In the genomic region with DNA sequence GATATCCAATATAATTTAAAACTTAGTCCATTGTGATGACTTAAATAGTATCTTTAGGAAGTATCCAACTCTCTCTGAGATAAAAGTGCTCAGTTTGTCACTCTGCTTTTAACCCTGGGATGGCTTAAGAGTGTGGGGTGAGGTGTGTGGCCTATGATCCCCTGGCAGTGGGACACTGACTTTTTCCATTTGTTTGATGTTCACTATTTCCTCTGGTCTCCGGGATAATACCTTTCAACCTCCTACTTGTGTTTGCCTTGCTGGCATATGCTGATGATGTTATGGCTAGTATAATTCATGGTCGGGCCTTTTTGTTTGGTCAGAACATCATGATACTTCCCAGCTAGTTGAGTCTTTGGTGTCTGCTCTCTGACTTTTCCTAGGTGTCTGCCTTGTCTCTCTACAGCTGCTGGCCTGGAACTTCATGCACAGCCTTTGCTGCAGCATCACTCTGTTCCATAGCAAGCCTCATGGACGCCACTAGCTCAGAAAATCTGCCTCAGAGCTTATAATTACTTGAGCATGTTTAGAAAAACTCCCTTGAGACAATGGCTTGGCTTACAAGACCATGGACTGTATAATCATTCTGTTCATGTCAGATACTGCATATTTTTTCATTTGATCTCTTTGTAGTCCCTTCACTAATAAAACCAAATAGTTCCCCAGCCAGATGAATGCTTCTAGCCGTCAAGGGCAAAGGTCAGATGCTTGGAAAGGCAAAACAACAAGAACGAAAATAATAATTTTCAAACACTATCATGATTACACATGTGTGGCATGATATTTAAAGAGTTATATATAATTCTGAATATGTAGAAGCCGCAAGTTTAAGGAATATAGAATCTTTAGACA, we compare ENCODE assay signal across 30 cellular contexts.
DNase-seq lines count a peak whose midpoint lies in the region; ATAC-seq and TF ChIP-seq lines count a peak whose summit lies in the region.
"Had no signal": no experiment of that assay in that cellular context is flagged by ENCODE, and none has a peak within 500 bp of the region (broad histone marks: within the 10 kb centered on the region; RNA-seq: fewer than 3 reads in every experiment).

No MANE protein-coding gene starts in this region.

- DNase-seq in AG10803 (ENCODE audit: low read depth) (peak; percentile 69), GM23338 (ENCODE audit: low spot score) (no peak), fibroblast of the conjunctiva (ENCODE audit: low read depth) (peak; percentile 21), osteocyte (ENCODE audit: extremely low spot score, unreplicated experiment) (no peak), NCI-H1436 (lab: John Stamatoyannopoulos, UW) (no peak)
- no peak for DNase-seq in CD8-positive, alpha-beta memory T cell
- DNase-seq: ACHN; activated CD4-positive, alpha-beta T cell treated with anti-CD3 and anti-CD28 coated beads for 1 hour; activated CD8-positive, alpha-beta T cell treated with anti-CD3 and anti-CD28 coated beads for 36 hours; amygdala; effector memory CD4-positive, alpha-beta T cell; GM23248; mesendoderm; NCI-H1436 treated with DMSO at 0.1 percent for 48 hours; NCI-H446; NCI-H774; posterior cingulate gyrus; RPMI8226; sigmoid colon; stimulated activated CD4-positive, alpha-beta T cell treated with anti-CD3 and anti-CD28 coated beads, Interleukin-15, amount 100 ng/mL, for 24 hours; stimulated activated naive CD8-positive, alpha-beta T cell treated with anti-CD3 and anti-CD28 coated beads, Interleukin-15, Interleukin-2, amounts not matched to agents 100 U/mL and 50 U/mL, for 24 hours; thyroid gland had no signal

- peaks cover 83% of the 10 kb centered on the region for H3K79me2 ChIP-seq in GM23338 (replicated peaks; ENCODE audit: insufficient read depth)

- no peaks in the 10 kb centered on the region for H3F3A ChIP-seq in GM23338 (replicated peaks; ENCODE audit: low read depth)

- H3K27me3 Mint-ChIP-seq in GM23338 (ENCODE audit: insufficient read depth, low read depth, poor library complexity) (peaks cover 2% of the 10 kb centered on the region), osteocyte (ENCODE audit: unreplicated experiment) (no peaks in the 10 kb centered on the region)
- H3K27me3 Mint-ChIP-seq in CD8-positive, alpha-beta memory T cell, result no peaks in the 10 kb centered on the region
- H3K27me3 Mint-ChIP-seq: activated CD8-positive, alpha-beta T cell treated with anti-CD3 and anti-CD28 coated beads for 36 hours; activated naive CD4-positive, alpha-beta T cell treated with anti-CD3 and anti-CD28 coated beads, Interleukin-2, amount 50 U/mL, for 24 hours had no signal

- no peaks in the 10 kb centered on the region for H3K36me3 ChIP-seq in GM23338 (ENCODE audit: insufficient read depth)
- H3K36me3 ChIP-seq in CD8-positive, alpha-beta memory T cell (ENCODE audit: insufficient read depth, low read length), result no peaks in the 10 kb centered on the region
- H3K36me3 ChIP-seq: sigmoid colon had no signal

- H4K20me1 ChIP-seq in GM23338 (replicated peaks; ENCODE audit: insufficient read depth), result peaks cover 5% of the 10 kb centered on the region; the same call in 1 of the 2 replicates
- H4K20me1 ChIP-seq: BLaER1 had no signal

- H3K4me3 Mint-ChIP-seq in GM23338, result no peak overlapping the region
- H3K4me3 Mint-ChIP-seq in osteocyte (ENCODE audit: unreplicated experiment), result no peak overlapping the region
- H3K4me3 Mint-ChIP-seq in CD8-positive, alpha-beta memory T cell, result no peak overlapping the region
- H3K4me3 Mint-ChIP-seq: activated CD8-positive, alpha-beta T cell treated with anti-CD3 and anti-CD28 coated beads for 36 hours; activated naive CD4-positive, alpha-beta T cell treated with anti-CD3 and anti-CD28 coated beads, Interleukin-2, amount 50 U/mL, for 24 hours; neural progenitor cell; T-helper 1 cell treated with Interleukin-12 subunit alpha and Interleukin-12 subunit beta and Interleukin-4 antibody, amounts not matched to agents 30 μg/mL and 1 μg/mL, for 36 hours had no signal

- peaks cover 21% of the 10 kb centered on the region for H3K4me1 ChIP-seq in GM23338 (ENCODE audit: insufficient read depth)
- no peaks in the 10 kb centered on the region for H3K4me1 ChIP-seq in CD8-positive, alpha-beta memory T cell (ENCODE audit: insufficient read depth, low read length)
- H3K4me1 ChIP-seq: thyroid gland had no signal

- no peak overlapping the region for H3K27ac ChIP-seq in GM23338 (ENCODE audit: low read depth)
- no peak overlapping the region for H3K27ac ChIP-seq in CD8-positive, alpha-beta memory T cell (ENCODE audit: low read depth, low read length)
- H3K27ac ChIP-seq: BLaER1, coronary artery, esophagus muscularis mucosa, GM23248, neural progenitor cell, sigmoid colon, thyroid gland had no signal

- CTCF ChIA-PET in CD8-positive, alpha-beta memory T cell (lab: Charles Lee), result interaction anchor here (1.2 kb wide), 1 partner anchor 12 kb away, joined by 3 read pairs; no protein-coding TSS in a partner anchor

- POLR2A ChIA-PET in CD8-positive, alpha-beta memory T cell (lab: Charles Lee), result no interaction called here

- TF ChIP-seq CTCF in AG10803 (conservative IDR thresholded peaks at IDR 0.05; ENCODE audit: low read length) (no peak), GM23338 (conservative IDR thresholded peaks at IDR 0.05; ENCODE audit: low read depth in 2 of 2) (no peak), osteocyte (IDR thresholded peaks at IDR 0.05) (no peak)

- H3K4me3 ChIP-seq in AG10803 (ENCODE audit: low read length) (no peak overlapping the region), GM23338 (no peak overlapping the region)
- no peak overlapping the region for H3K4me3 ChIP-seq in CD8-positive, alpha-beta memory T cell (ENCODE audit: low read length)
- H3K4me3 ChIP-seq: BLaER1, coronary artery, esophagus muscularis mucosa, GM23248, neural progenitor cell, sigmoid colon, thyroid gland had no signal

- no peak overlapping the region for H2AFZ ChIP-seq in GM23338
- H2AFZ ChIP-seq: GM23248, neural progenitor cell had no signal

- H3K9me2 ChIP-seq in GM23338 (ENCODE audit: insufficient read depth), result no peaks in the 10 kb centered on the region

- peaks cover 12% of the 10 kb centered on the region for H3K9me3 Mint-ChIP-seq in GM23338
- H3K9me3 Mint-ChIP-seq in osteocyte (ENCODE audit: unreplicated experiment), result peaks cover 31% of the 10 kb centered on the region
- H3K9me3 Mint-ChIP-seq in CD8-positive, alpha-beta memory T cell, result peaks cover 8 to 27% (median 23%) of the 10 kb centered on the region in 5 donors

- H3K27ac Mint-ChIP-seq in GM23338 (peak overlapping the region; percentile 17; the same call in 1 of the 2 replicates), osteocyte (ENCODE audit: unreplicated experiment) (peak overlapping the region; percentile 29)
- no peak overlapping the region for H3K27ac Mint-ChIP-seq in CD8-positive, alpha-beta memory T cell
- H3K27ac Mint-ChIP-seq: activated CD8-positive, alpha-beta T cell treated with anti-CD3 and anti-CD28 coated beads for 36 hours; activated naive CD4-positive, alpha-beta T cell treated with anti-CD3 and anti-CD28 coated beads, Interleukin-2, amount 50 U/mL, for 24 hours; activated T-helper 2 cell treated with anti-CD3 and anti-CD28 coated beads, Interferon-gamma antibody, Interleukin-2, Interleukin-4, amounts not matched to agents 10 μg/mL and 5 μg/mL and 100 μg/mL, durations not matched to agents 14 hours and 24 hours and 36 hours; neural progenitor cell; T-helper 1 cell treated with Interleukin-12 subunit alpha and Interleukin-12 subunit beta and Interleukin-4 antibody, amounts not matched to agents 30 μg/mL and 1 μg/mL, for 36 hours had no signal

- H3K27me3 ChIP-seq in GM23338 (ENCODE audit: insufficient read depth), result no peaks in the 10 kb centered on the region
- H3K27me3 ChIP-seq in CD8-positive, alpha-beta memory T cell (ENCODE audit: insufficient read depth, low read length, poor library complexity, severe bottlenecking), result no peaks in the 10 kb centered on the region
- H3K27me3 ChIP-seq: BLaER1, esophagus muscularis mucosa, neural progenitor cell, sigmoid colon, thyroid gland had no signal

- H3K4me2 ChIP-seq in GM23338, result no peak overlapping the region
- H3K4me2 ChIP-seq: BLaER1, neural progenitor cell had no signal

- no peaks in the 10 kb centered on the region for H3K9me3 ChIP-seq in CD8-positive, alpha-beta memory T cell (ENCODE audit: low read length)
- H3K9me3 ChIP-seq: esophagus muscularis mucosa, sigmoid colon, thyroid gland had no signal

- no peak for ATAC-seq in GM23338
- ATAC-seq in HG02798 (IDR thresholded peaks at IDR 0.05; ENCODE audit: poor library complexity, unreplicated experiment), result no peak
- ATAC-seq: activated CD8-positive, alpha-beta T cell treated with anti-CD3 and anti-CD28 coated beads for 36 hours; stimulated activated naive CD8-positive, alpha-beta T cell treated with anti-CD3 and anti-CD28 coated beads, Interleukin-15, Interleukin-2, amounts not matched to agents 100 U/mL and 50 U/mL, for 24 hours had no signal

- H3K36me3 Mint-ChIP-seq in GM23338 (ENCODE audit: low read depth), result peaks cover 32% of the 10 kb centered on the region
- H3K36me3 Mint-ChIP-seq in osteocyte (ENCODE audit: unreplicated experiment), result peaks cover 30% of the 10 kb centered on the region
- H3K36me3 Mint-ChIP-seq in CD8-positive, alpha-beta memory T cell, result peaks cover 11 to 26% (median 24%) of the 10 kb centered on the region in 3 donors

- H3K4me1 Mint-ChIP-seq in GM23338 (peaks cover 35% of the 10 kb centered on the region), osteocyte (ENCODE audit: unreplicated experiment) (peaks cover 14% of the 10 kb centered on the region)
- peaks cover 8 to 19% (median 11%) of the 10 kb centered on the region in 3 donors for H3K4me1 Mint-ChIP-seq in CD8-positive, alpha-beta memory T cell

Comparison
In these comparisons a context has a peak if more than half of its experiments do, and no peak if none do; other contexts are left out.
1. DNase-seq: peak in AG10803 (single experiment) and fibroblast of the conjunctiva (single experiment); none in GM23338 (single experiment), osteocyte (single experiment), CD8-positive, alpha-beta memory T cell (0 of 5) and NCI-H1436 (single experiment).
2. H3K27ac Mint-ChIP-seq: peak in GM23338 (single experiment) and osteocyte (single experiment); none in CD8-positive, alpha-beta memory T cell (0 of 8).